Comparison of ENCODE assay signal across 8 cellular contexts in the genomic region with DNA sequence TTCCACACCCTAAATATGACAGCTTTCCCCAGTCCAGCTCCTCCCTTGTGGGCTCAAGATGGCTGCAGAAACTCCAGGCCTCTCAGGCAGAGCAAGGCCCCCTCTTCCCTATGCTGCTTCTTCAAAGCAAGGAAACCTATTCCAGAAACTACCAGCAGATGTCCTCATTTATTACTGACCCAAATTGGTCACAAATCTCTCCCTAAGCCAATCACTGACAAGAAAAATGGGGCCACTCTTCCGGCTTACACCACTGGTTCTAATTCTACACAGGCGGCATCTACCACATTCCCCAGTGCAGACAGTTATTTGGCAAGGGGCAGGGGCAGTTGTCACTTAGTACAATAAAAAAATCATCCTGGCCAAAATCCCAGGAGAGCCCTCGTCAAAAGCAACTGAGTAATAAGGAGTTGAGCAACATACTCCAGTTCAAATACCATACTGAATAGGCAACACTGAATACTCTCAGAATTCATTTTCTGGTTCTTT.
A peak's percentile ranks its signal among the peaks of the same experiment; 100 is the strongest.
DNase-seq lines count a peak whose midpoint lies in the region; ATAC-seq and TF ChIP-seq lines count a peak whose summit lies in the region.

No MANE protein-coding gene starts in this region.

- intact Hi-C loops in CD4-positive, alpha-beta memory T cell (cut with micrococcal nuclease) = loop anchor here (1.0 to 10.0 kb wide), 4 partner anchors 148 to 424 kb away; no protein-coding TSS in a partner anchor
- intact Hi-C loops in mucosa of descending colon (cut with DNase I, micrococcal nuclease) = loop anchor here (2.0 to 10.0 kb wide), 2 partner anchors 148 to 154 kb away; partner anchors contain the start of gene SFMBT2 (in 1 of the 2)

- no peaks in the 10 kb centered on the region for H3K27me3 Mint-ChIP-seq in CD4-positive, alpha-beta memory T cell

- TF ChIP-seq CTCF in mucosa of descending colon (IDR thresholded peaks at IDR 0.05) = peak; percentile 21

- peak in 4 of 5 donors; percentile 41 to 48 (median 43) for DNase-seq in CD4-positive, alpha-beta memory T cell
- DNase-seq in SJCRH30 (peak; percentile 19 to 68), epidermal melanocyte (ENCODE audit: insufficient read length, low spot score) (peak; percentile 31), mucosa of descending colon (peak in 1 of 3 donors; percentile 39)
- DNase-seq in effector memory CD4-positive, alpha-beta T cell = no peak
- DNase-seq in stimulated activated CD4-positive, alpha-beta T cell treated with anti-CD3 and anti-CD28 coated beads, Interleukin-1b, Interleukin-23, amount 100 ng/mL, for 48 hours = no peak

- no peaks in the 10 kb centered on the region for H3K36me3 ChIP-seq in CD4-positive, alpha-beta memory T cell (ENCODE audit: insufficient read depth, low read length)
- H3K36me3 ChIP-seq in SJCRH30 = no peaks in the 10 kb centered on the region
- no peaks in the 10 kb centered on the region for H3K36me3 ChIP-seq in mucosa of descending colon (ENCODE audit: low read depth)
- no peaks in the 10 kb centered on the region for H3K36me3 ChIP-seq in effector memory CD4-positive, alpha-beta T cell (ENCODE audit: control insufficient read depth, insufficient read depth, low read length)

- H3K27ac ChIP-seq in CD4-positive, alpha-beta memory T cell (ENCODE audit: low read depth, low read length) = no peak overlapping the region
- no peak overlapping the region for H3K27ac ChIP-seq in SJCRH30
- H3K27ac ChIP-seq in effector memory CD4-positive, alpha-beta T cell (ENCODE audit: insufficient read depth, low read length, poor library complexity, severe bottlenecking) = no peak overlapping the region

- H3K9me3 Mint-ChIP-seq in CD4-positive, alpha-beta memory T cell = no peaks in the 10 kb centered on the region

- H3K4me3 ChIP-seq in CD4-positive, alpha-beta memory T cell (ENCODE audit: low read length in 2 of 2) = no peak overlapping the region
- H3K4me3 ChIP-seq in SJCRH30 = no peak overlapping the region
- H3K4me3 ChIP-seq in mucosa of descending colon = no peak overlapping the region
- H3K4me3 ChIP-seq in effector memory CD4-positive, alpha-beta T cell (ENCODE audit: insufficient read depth, low read depth, low read length, poor library complexity, severe bottlenecking) = no peak overlapping the region

- peaks cover 34 to 52% (median 47%) of the 10 kb centered on the region in 4 donors for H3K4me1 Mint-ChIP-seq in CD4-positive, alpha-beta memory T cell

- ATAC-seq in GM18909 (IDR thresholded peaks at IDR 0.05; ENCODE audit: poor library complexity, unreplicated experiment) (peak; percentile 71), HG03432 (IDR thresholded peaks at IDR 0.05; ENCODE audit: unreplicated experiment) (peak; percentile 68), mucosa of descending colon (peak; percentile 68)

- peak overlapping the region in 6 of 7 donors; percentile 62 to 97 (median 84) for H3K27ac Mint-ChIP-seq in CD4-positive, alpha-beta memory T cell

- no peaks in the 10 kb centered on the region for H3K27me3 ChIP-seq in CD4-positive, alpha-beta memory T cell (ENCODE audit: insufficient read depth, low read length)
- no peaks in the 10 kb centered on the region for H3K27me3 ChIP-seq in SJCRH30
- no peaks in the 10 kb centered on the region for H3K27me3 ChIP-seq in effector memory CD4-positive, alpha-beta T cell (replicated peaks; ENCODE audit: control insufficient read depth, insufficient read depth, low read length, poor library complexity, severe bottlenecking)

- H3K4me1 ChIP-seq in CD4-positive, alpha-beta memory T cell (ENCODE audit: insufficient read depth, low read length) = peaks cover 38% of the 10 kb centered on the region
- H3K4me1 ChIP-seq in SJCRH30 (no peaks in the 10 kb centered on the region), mucosa of descending colon (ENCODE audit: low read depth) (no peaks in the 10 kb centered on the region)
- peaks cover 18% of the 10 kb centered on the region for H3K4me1 ChIP-seq in effector memory CD4-positive, alpha-beta T cell (ENCODE audit: control insufficient read depth, insufficient read depth, low read length, poor library complexity, severe bottlenecking)

- CTCF ChIA-PET in CD4-positive, alpha-beta memory T cell (lab: Charles Lee; ENCODE audit: partially characterized antibody) = interaction anchor here (1.9 kb wide), 1 partner anchor 151 kb away, joined by 11 read pairs; the partner anchor contains the start of gene SFMBT2

- H3K9me3 ChIP-seq in CD4-positive, alpha-beta memory T cell (ENCODE audit: control insufficient read depth in 1 of 2, low read length in 2 of 2) = no peaks in the 10 kb centered on the region
- H3K9me3 ChIP-seq in SJCRH30 (replicated peaks) (no peaks in the 10 kb centered on the region), mucosa of descending colon (no peaks in the 10 kb centered on the region)
- no peaks in the 10 kb centered on the region for H3K9me3 ChIP-seq in effector memory CD4-positive, alpha-beta T cell (ENCODE audit: control insufficient read depth, low read length)

- peaks cover 3 to 5% of the 10 kb centered on the region in 2 donors for H3K36me3 Mint-ChIP-seq in CD4-positive, alpha-beta memory T cell

- H3K4me3 Mint-ChIP-seq in CD4-positive, alpha-beta memory T cell = peak overlapping the region in 4 of 8 donors; percentile 1 to 78 (median 42)

- POLR2A ChIA-PET in CD4-positive, alpha-beta memory T cell (lab: Charles Lee; ENCODE audit: partially characterized antibody) = no interaction called here

Comparison
In these comparisons a context has a peak if more than half of its experiments do, and no peak if none do; other contexts are left out.
1. DNase-seq: peak in CD4-positive, alpha-beta memory T cell (4 of 5), SJCRH30 (2 of 2) and epidermal melanocyte (single experiment); none in effector memory CD4-positive, alpha-beta T cell (0 of 3) and stimulated activated CD4-positive, alpha-beta T cell treated with anti-CD3 and anti-CD28 coated beads, Interleukin-1b, Interleukin-23, amount 100 ng/mL, for 48 hours (single experiment).
2. Peak in every context shown above with its lines, with median percentiles within 50 percentile points of each other: ATAC-seq.